ENCODE assay signal across 24 cellular contexts in genomic region chr11:46271407-46271806, GRCh38. TPM values are rescaled to one million over a fixed set of nuclear protein-coding genes. Genes with fewer than 3 reads are reported as not detected.
"Had no signal": no experiment of that assay in that cellular context is flagged by ENCODE, and none has a peak within 500 bp of the region (broad histone marks: within the 10 kb centered on the region; RNA-seq: fewer than 3 reads in every experiment).

No MANE protein-coding gene starts in this region.

- H3K4me3 Mint-ChIP-seq: activated CD4-positive, alpha-beta T cell treated with anti-CD3 and anti-CD28 coated beads, Interleukin-2, amount 10 ng/mL, durations not matched to agents 7 days and 5 days; activated CD8-positive, alpha-beta T cell treated with anti-CD3 and anti-CD28 coated beads, Interleukin-2, amount 10 ng/mL, durations not matched to agents 7 days and 5 days; activated naive CD8-positive, alpha-beta T cell treated with anti-CD3 and anti-CD28 coated beads, Interleukin-2, amount 10 ng/mL, durations not matched to agents 7 days and 5 days; activated T-cell treated with anti-CD3 and anti-CD28 coated beads, Interleukin-2, amount 50 U/mL, for 24 hours; brain; neural progenitor cell; stimulated activated naive CD8-positive, alpha-beta T cell treated with anti-CD3 and anti-CD28 coated beads, Interleukin-15, Interleukin-2, amounts not matched to agents 100 ng/mL and 50 ng/mL, for 24 hours; T-cell; type B pancreatic cell had no signal

- H3K36me3 Mint-ChIP-seq: activated naive CD8-positive, alpha-beta T cell treated with anti-CD3 and anti-CD28 coated beads, Interleukin-2, amount 10 ng/mL, durations not matched to agents 7 days and 5 days; brain; neural progenitor cell; T-cell; type B pancreatic cell had no signal

- H3K9me3 Mint-ChIP-seq: activated CD4-positive, alpha-beta T cell treated with anti-CD3 and anti-CD28 coated beads, Interleukin-2, amount 10 ng/mL, durations not matched to agents 7 days and 5 days; activated naive CD8-positive, alpha-beta T cell treated with anti-CD3 and anti-CD28 coated beads, Interleukin-2, amount 10 ng/mL, durations not matched to agents 7 days and 5 days; activated T-cell treated with anti-CD3 and anti-CD28 coated beads, Interleukin-2, amount 50 U/mL, for 24 hours; activated T-helper 2 cell treated with anti-CD3 and anti-CD28 coated beads, Interferon-gamma antibody, Interleukin-2, Interleukin-4, amounts not matched to agents 10 μg/mL and 5 μg/mL and 100 μg/mL, durations not matched to agents 14 hours and 24 hours and 36 hours; neural progenitor cell; stimulated activated naive CD8-positive, alpha-beta T cell treated with anti-CD3 and anti-CD28 coated beads, Interleukin-15, Interleukin-2, amounts not matched to agents 100 ng/mL and 50 ng/mL, for 24 hours; T-cell; type B pancreatic cell had no signal

- H3K9ac ChIP-seq: neural progenitor cell had no signal

- H3K36me3 ChIP-seq: neural progenitor cell, prostate gland, right atrium auricular region, suprapubic skin had no signal

- H3K27ac ChIP-seq: dorsolateral prefrontal cortex, epithelial cell of prostate, neural progenitor cell had no signal

- H3K4me3 ChIP-seq: dorsolateral prefrontal cortex, neural progenitor cell, prostate gland, right atrium auricular region, skin epidermis, suprapubic skin had no signal

- H3K27ac Mint-ChIP-seq: activated CD4-positive, alpha-beta T cell treated with anti-CD3 and anti-CD28 coated beads, Interleukin-2, amount 10 ng/mL, durations not matched to agents 7 days and 5 days; activated CD8-positive, alpha-beta T cell treated with anti-CD3 and anti-CD28 coated beads, Interleukin-2, amount 10 ng/mL, durations not matched to agents 7 days and 5 days; activated naive CD8-positive, alpha-beta T cell treated with anti-CD3 and anti-CD28 coated beads, Interleukin-2, amount 10 ng/mL, durations not matched to agents 7 days and 5 days; activated T-cell treated with anti-CD3 and anti-CD28 coated beads, Interleukin-2, amount 50 U/mL, for 24 hours; activated T-helper 2 cell treated with anti-CD3 and anti-CD28 coated beads, Interferon-gamma antibody, Interleukin-2, Interleukin-4, amounts not matched to agents 10 μg/mL and 5 μg/mL and 100 μg/mL, durations not matched to agents 14 hours and 24 hours and 36 hours; stimulated activated naive CD8-positive, alpha-beta T cell treated with anti-CD3 and anti-CD28 coated beads, Interleukin-15, Interleukin-2, amounts not matched to agents 100 ng/mL and 50 ng/mL, for 24 hours; T-cell; type B pancreatic cell had no signal

- ATAC-seq: activated CD4-positive, CD25-positive, alpha-beta regulatory T cell treated with anti-CD3 and anti-CD28 coated beads, Interleukin-2, amount 50 U/mL, for 24 hours; activated CD8-positive, alpha-beta T cell treated with anti-CD3 and anti-CD28 coated beads, Interleukin-2, amount 10 ng/mL, durations not matched to agents 7 days and 5 days; T-cell had no signal

- H3K27me3 ChIP-seq: neural progenitor cell, right atrium auricular region, suprapubic skin had no signal

- H3K9me3 ChIP-seq: prostate gland, right atrium auricular region, suprapubic skin had no signal

- DNase-seq: activated CD4-positive, alpha-beta T cell treated with anti-CD3 and anti-CD28 coated beads, Interleukin-2, amount 10 ng/mL, durations not matched to agents 7 days and 5 days; activated CD8-positive, alpha-beta T cell treated with anti-CD3 and anti-CD28 coated beads, Interleukin-2, amount 10 ng/mL, durations not matched to agents 7 days and 5 days; activated naive CD4-positive, alpha-beta T cell treated with Interleukin-2 at 50 U/mL for 16 hours; activated naive CD8-positive, alpha-beta T cell treated with anti-CD3 and anti-CD28 coated beads, Interleukin-2, amount 10 ng/mL, durations not matched to agents 7 days and 5 days; activated T-cell treated with anti-CD3 and anti-CD28 coated beads, Interleukin-2, amount 50 U/mL, for 24 hours; amygdala; caudate nucleus; dorsolateral prefrontal cortex; mesenchymal stem cell; stimulated activated CD4-positive, alpha-beta T cell treated with anti-CD3 and anti-CD28 coated beads, Interleukin-15, amount 100 ng/mL, for 24 hours; stimulated activated CD4-positive, alpha-beta T cell treated with anti-CD3 and anti-CD28 coated beads, Interleukin-2, amount 100 ng/mL, for 48 hours; T-cell; T1000 had no signal

RNA-seq across cellular contexts. Expression of gene CREB3L1, which starts 6.1 kb away (rescaled TPM):
- total RNA-seq: activated CD4-positive, alpha-beta T cell treated with anti-CD3 and anti-CD28 coated beads, Interleukin-2, amount 10 ng/mL, durations not matched to agents 7 days and 5 days; activated CD8-positive, alpha-beta T cell treated with anti-CD3 and anti-CD28 coated beads, Interleukin-2, amount 10 ng/mL, durations not matched to agents 7 days and 5 days; activated naive CD8-positive, alpha-beta T cell treated with anti-CD3 and anti-CD28 coated beads, Interleukin-2, amount 10 ng/mL, durations not matched to agents 7 days and 5 days; activated T-helper 2 cell treated with anti-CD3 and anti-CD28 coated beads, Interferon-gamma antibody, Interleukin-2, Interleukin-4, amounts not matched to agents 10 μg/mL and 5 μg/mL and 100 μg/mL, durations not matched to agents 14 hours and 24 hours and 36 hours had no signal
